In the genomic region with DNA sequence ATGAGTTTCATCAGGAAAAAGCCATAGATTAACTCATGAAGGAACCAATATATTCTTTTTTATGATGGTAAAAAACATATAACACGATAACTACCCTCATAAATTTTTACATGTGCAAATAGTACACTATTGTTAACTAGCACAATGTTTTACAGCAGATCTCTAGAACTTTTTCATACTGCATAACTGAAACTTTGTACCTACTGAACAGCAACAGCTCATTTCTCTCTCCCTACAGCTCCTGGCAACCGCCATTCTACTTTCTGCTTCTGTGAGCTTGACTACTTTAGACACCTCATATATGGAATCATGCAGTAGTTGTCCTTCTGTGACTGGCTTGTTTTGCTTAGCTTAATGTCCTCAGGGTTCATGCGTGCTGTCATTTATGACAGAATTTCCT, we compare ENCODE assay signal across 18 cellular contexts.
DNase-seq lines count a peak whose midpoint lies in the region; ATAC-seq, FAIRE-seq and TF ChIP-seq lines count a peak whose summit lies in the region.
"Had no signal": no experiment of that assay in that cellular context is flagged by ENCODE, and none has a peak within 500 bp of the region (broad histone marks: within the 10 kb centered on the region; RNA-seq: fewer than 3 reads in every experiment).

No MANE protein-coding gene starts in this region.

- 90% methylated on average over 3 of the region's 3 CpGs for WGBS in SK-N-SH (ENCODE audit: low lambda C conversion rate)

- peaks cover 12% of the 10 kb centered on the region for H3F3A ChIP-seq in SK-N-SH (replicated peaks; ENCODE audit: insufficient read depth)

- CTCF ChIA-PET in SK-N-SH (lab: Yijun Ruan, JAX), result interaction anchor here (0.9 to 1.0 kb wide), 2 partner anchors 8 to 13 kb away, joined by 3 read pairs; no protein-coding TSS in a partner anchor

- no peak for TF ChIP-seq RAD21 in SK-N-SH (IDR thresholded peaks at IDR 0.05; ENCODE audit: low read length)

- FAIRE-seq in kidney (lab: Jason Lieb, UNC), result no peak

- H3K4me2 ChIP-seq in SK-N-SH, result no peak overlapping the region
- H3K4me2 ChIP-seq: BLaER1 treated with 17β-estradiol and CSF1 and Interleukin-3, amounts not matched to agents 10 nM and 100 nM; PC-9 had no signal

- no peaks in the 10 kb centered on the region for H3K27me3 ChIP-seq in SK-N-SH (ENCODE audit: insufficient read depth)
- H3K27me3 ChIP-seq: BLaER1 treated with 17β-estradiol and CSF1 and Interleukin-3, amounts not matched to agents 10 nM and 100 nM had no signal

- H3K4me1 ChIP-seq in SK-N-SH (ENCODE audit: control insufficient read depth in 1 of 2, insufficient read depth in 2 of 2, low read depth in 1 of 2, low read length in 1 of 2), result peaks cover 0 to 19% of the 10 kb centered on the region in 2 experiments; a peak in 3 of 4 replicates
- H3K4me1 ChIP-seq in mucosa of descending colon (ENCODE audit: low read depth), result peaks cover 34% of the 10 kb centered on the region
- no peaks in the 10 kb centered on the region for H3K4me1 ChIP-seq in kidney (ENCODE audit: control insufficient read depth in 1 of 2, insufficient read depth in 1 of 2, low read depth in 1 of 2, low read length in 2 of 2)

- TF ChIP-seq EP300 in SK-N-SH (IDR thresholded peaks at IDR 0.05; ENCODE audit: borderline replicate concordance in 1 of 2, low read depth in 1 of 2, low read length in 1 of 2), result no peak

- peak overlapping the region; percentile 43 to 74; a peak in 2 of 4 replicates for H3K27ac ChIP-seq in SK-N-SH (ENCODE audit: low read depth in 2 of 2, low read length in 1 of 2)
- H3K27ac ChIP-seq in kidney (ENCODE audit: low read depth in 2 of 2, low read length in 2 of 2), result no peak overlapping the region
- H3K27ac ChIP-seq: 22Rv1; BLaER1 treated with 17β-estradiol and CSF1 and Interleukin-3, amounts not matched to agents 10 nM and 100 nM; PC-9 had no signal

- no peaks in the 10 kb centered on the region for H4K20me1 ChIP-seq in SK-N-SH (ENCODE audit: insufficient read depth)
- H4K20me1 ChIP-seq: BLaER1 treated with 17β-estradiol and CSF1 and Interleukin-3, amounts not matched to agents 10 nM and 100 nM had no signal

- ATAC-seq in SK-N-SH treated with all-trans-retinoic acid at 6 μM for 48 hours, result no peak
- peak; percentile 59 for ATAC-seq in GM18867 (IDR thresholded peaks at IDR 0.05; ENCODE audit: unreplicated experiment)
- ATAC-seq in HG03103 (IDR thresholded peaks at IDR 0.05; ENCODE audit: low read depth, unreplicated experiment), result peak; percentile 48
- ATAC-seq in mucosa of descending colon, result peak; percentile 85

- POLR2A ChIA-PET in SK-N-SH (lab: Yijun Ruan, JAX), result no interaction called here

- H3K36me3 ChIP-seq in SK-N-SH (replicated peaks in 1 of 2; ENCODE audit: control insufficient read depth in 1 of 2, insufficient read depth in 2 of 2, low read length in 1 of 2), result no peaks in the 10 kb centered on the region
- no peaks in the 10 kb centered on the region for H3K36me3 ChIP-seq in mucosa of descending colon (ENCODE audit: low read depth)
- no peaks in the 10 kb centered on the region for H3K36me3 ChIP-seq in kidney (ENCODE audit: control insufficient read depth in 1 of 2, insufficient read depth in 2 of 2, low read length in 2 of 2)
- H3K36me3 ChIP-seq: BLaER1 treated with 17β-estradiol and CSF1 and Interleukin-3, amounts not matched to agents 10 nM and 100 nM had no signal

- no peaks in the 10 kb centered on the region for H3K79me2 ChIP-seq in SK-N-SH (ENCODE audit: insufficient read depth)

- H3K9me3 ChIP-seq in SK-N-SH, result no peaks in the 10 kb centered on the region
- no peaks in the 10 kb centered on the region for H3K9me3 ChIP-seq in mucosa of descending colon
- no peaks in the 10 kb centered on the region for H3K9me3 ChIP-seq in kidney (ENCODE audit: control insufficient read depth in 1 of 2, low read length in 2 of 2)
- H3K9me3 ChIP-seq: BLaER1 treated with 17β-estradiol and CSF1 and Interleukin-3, amounts not matched to agents 10 nM and 100 nM had no signal

- H2AFZ ChIP-seq in SK-N-SH (ENCODE audit: low read depth), result no peak overlapping the region
- H2AFZ ChIP-seq: PC-9 had no signal

- no peaks in the 10 kb centered on the region for H3K9me2 ChIP-seq in SK-N-SH

- DNase-seq in SK-N-SH (no peak), mucosa of descending colon (peak in 1 of 3 donors; percentile 55), NCI-H1105 treated with DMSO at 0.1 percent for 48 hours (lab: John Stamatoyannopoulos, UW) (no peak), kidney (no peak)
- no peak for DNase-seq in stimulated activated naive CD4-positive, alpha-beta T cell (lab: John Stamatoyannopoulos, UW)
- DNase-seq: DMS 273 treated with DMSO at 0.1 percent for 48 hours, H9, KG1, NCI-H1048, NCI-H2107, NCI-H345, NCI-H774, PC-9 had no signal

- H3K4me3 ChIP-seq in SK-N-SH (ENCODE audit: low read depth in 2 of 2, low read length in 1 of 2) (no peak overlapping the region), mucosa of descending colon (no peak overlapping the region), kidney (ENCODE audit: low read length in 2 of 2) (no peak overlapping the region)
- H3K4me3 ChIP-seq: BLaER1 treated with 17β-estradiol and CSF1 and Interleukin-3, amounts not matched to agents 10 nM and 100 nM; PC-9 had no signal

- H3K9ac ChIP-seq in SK-N-SH, result no peak overlapping the region
- H3K9ac ChIP-seq in kidney (ENCODE audit: low read length in 2 of 2), result no peak overlapping the region
- H3K9ac ChIP-seq: BLaER1 treated with 17β-estradiol and CSF1 and Interleukin-3, amounts not matched to agents 10 nM and 100 nM had no signal

- intact Hi-C loops in mucosa of descending colon (cut with DNase I, micrococcal nuclease) (loop anchor here in 1 of 2 donors (10.0 kb wide), 1 partner anchor 230 kb away; no protein-coding TSS in a partner anchor), kidney (cut with DNase I) (no loop called here)

- TF ChIP-seq CTCF in SK-N-SH (IDR thresholded peaks at IDR 0.05) (no peak), mucosa of descending colon (IDR thresholded peaks at IDR 0.05) (no peak), kidney (IDR thresholded peaks at IDR 0.05; ENCODE audit: borderline replicate concordance, extremely low read depth, insufficient read depth) (no peak)

TF ChIP-seq in SK-N-SH, 30 proteins besides CTCF, POLR2A, EP300 and RAD21 (continues in another document):
- TF ChIP-seq YY1 (IDR thresholded peaks at IDR 0.05; ENCODE audit: low read depth) (no peak), GABPA (IDR thresholded peaks at IDR 0.05; ENCODE audit: low read depth) (no peak), RFX5 (IDR thresholded peaks at IDR 0.05; ENCODE audit: low read length) (no peak), USF2 (IDR thresholded peaks at IDR 0.05; ENCODE audit: borderline replicate concordance, low read depth, low read length) (no peak), NFIC (IDR thresholded peaks at IDR 0.05; ENCODE audit: borderline replicate concordance) (no peak)
- TF ChIP-seq, protein P1, sequence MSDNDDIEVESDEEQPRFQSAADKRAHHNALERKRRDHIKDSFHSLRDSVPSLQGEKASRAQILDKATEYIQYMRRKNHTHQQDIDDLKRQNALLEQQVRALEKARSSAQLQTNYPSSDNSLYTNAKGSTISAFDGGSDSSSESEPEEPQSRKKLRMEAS (IDR thresholded peaks at IDR 0.05; ENCODE audit: low read depth), result no peak

TF ChIP-seq in SK-N-SH treated with all-trans-retinoic acid at 6 μM for 48 hours, 23 proteins besides CTCF, POLR2A, EP300 and RAD21 (continues in another document):
- TF ChIP-seq ZNF565 (CRISPR knock-in tag; conservative IDR thresholded peaks at IDR 0.05; ENCODE audit: low read depth) (no peak), BACH2 (CRISPR knock-in tag; IDR thresholded peaks at IDR 0.05; ENCODE audit: borderline replicate concordance) (no peak), ARNTL (CRISPR knock-in tag; IDR thresholded peaks at IDR 0.05; ENCODE audit: borderline replicate concordance, low read depth) (no peak), PPARA (CRISPR knock-in tag; IDR thresholded peaks at IDR 0.05; ENCODE audit: borderline replicate concordance) (no peak), ZNF8 (CRISPR knock-in tag; IDR thresholded peaks at IDR 0.05) (no peak), ESRRG (CRISPR knock-in tag; IDR thresholded peaks at IDR 0.05) (no peak), ZFP30 (CRISPR knock-in tag; IDR thresholded peaks at IDR 0.05) (no peak)
- TF ChIP-seq, protein P2, sequence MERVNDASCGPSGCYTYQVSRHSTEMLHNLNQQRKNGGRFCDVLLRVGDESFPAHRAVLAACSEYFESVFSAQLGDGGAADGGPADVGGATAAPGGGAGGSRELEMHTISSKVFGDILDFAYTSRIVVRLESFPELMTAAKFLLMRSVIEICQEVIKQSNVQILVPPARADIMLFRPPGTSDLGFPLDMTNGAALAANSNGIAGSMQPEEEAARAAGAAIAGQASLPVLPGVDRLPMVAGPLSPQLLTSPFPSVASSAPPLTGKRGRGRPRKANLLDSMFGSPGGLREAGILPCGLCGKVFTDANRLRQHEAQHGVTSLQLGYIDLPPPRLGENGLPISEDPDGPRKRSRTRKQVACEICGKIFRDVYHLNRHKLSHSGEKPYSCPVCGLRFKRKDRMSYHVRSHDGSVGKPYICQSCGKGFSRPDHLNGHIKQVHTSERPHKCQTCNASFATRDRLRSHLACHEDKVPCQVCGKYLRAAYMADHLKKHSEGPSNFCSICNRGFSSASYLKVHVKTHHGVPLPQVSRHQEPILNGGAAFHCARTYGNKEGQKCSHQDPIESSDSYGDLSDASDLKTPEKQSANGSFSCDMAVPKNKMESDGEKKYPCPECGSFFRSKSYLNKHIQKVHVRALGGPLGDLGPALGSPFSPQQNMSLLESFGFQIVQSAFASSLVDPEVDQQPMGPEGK (CRISPR knock-in tag; IDR thresholded peaks at IDR 0.05; ENCODE audit: borderline replicate concordance), result no peak

Comparison
In these comparisons a context has a peak if more than half of its experiments do, and no peak if none do; other contexts are left out.
1. H3K27ac ChIP-seq: peak in SK-N-SH (2 of 2); none in kidney (0 of 2).